8 cellular contexts compared by ENCODE assay signal in genomic region chr11:450809-451451, GRCh38. TPM values are rescaled to one million over a fixed set of nuclear protein-coding genes. Genes with fewer than 3 reads are reported as not detected.
DNase-seq lines count a peak whose midpoint lies in the region; ATAC-seq and TF ChIP-seq lines count a peak whose summit lies in the region.

No MANE protein-coding gene starts in this region.

- no peak for TF ChIP-seq POLR2A in lower leg skin (IDR thresholded peaks at IDR 0.05)

- peak; percentile 32 for DNase-seq in Caki2 (ENCODE audit: low read depth)
- peak; percentile 64 for DNase-seq in HCEC 1CT
- DNase-seq in NCI-H2227 treated with DMSO at 0.1 percent for 48 hours (lab: John Stamatoyannopoulos, UW) = peak; percentile 53
- DNase-seq in activated CD4-positive, alpha-beta T cell treated with anti-CD3 and anti-CD28 coated beads, Interleukin-2, amount 50 U/mL, for 4 hours = peak; percentile 81
- DNase-seq in dermis blood vessel endothelial cell = peak; percentile 88
- peak; percentile 69 to 93 for DNase-seq in lower leg skin (ENCODE audit: low spot score in 2 of 2)
- DNase-seq in stimulated activated CD4-positive, alpha-beta T cell treated with anti-CD3 and anti-CD28 coated beads, TNF-alpha, amount 100 ng/mL, for 1 hour (ENCODE audit: low read depth in 3 of 3, low spot score in 1 of 3) = peak; percentile 56 to 59 (median 57)

- WGBS in lower leg skin, 2 donors = 3% methylated on average over 31 to 38 of the region's 46 CpGs

- TF ChIP-seq CTCF in lower leg skin (IDR thresholded peaks at IDR 0.05) = no peak

- intact Hi-C loops in lower leg skin (cut with DNase I; ENCODE audit: low total_unique reads) = no loop called here

- ATAC-seq in HG03097 (IDR thresholded peaks at IDR 0.05; ENCODE audit: low FRiP score, unreplicated experiment) = no peak

- in situ Hi-C loops in Caki2 (cut with HindIII; ENCODE audit: low pct_unique_long_range_greater_than_20kb, low sequenced_read_pairs) = no loop called here

- H3K4me3 ChIP-seq in lower leg skin (ENCODE audit: low read depth, poor library complexity, severe bottlenecking) = peak overlapping the region; percentile 80

RNA-seq across cellular contexts. Expression of gene PTDSS2, which starts 0.9 kb away (rescaled TPM):
- total RNA-seq in Caki2 (2014; rRNA removed; shearing (Covaris generic); ENCODE audit: low replicate concordance) = 36.9 and 50.2 TPM in 2 replicates
- 34.5 and 50.2 TPM in 2 replicates for total RNA-seq in dermis blood vessel endothelial cell
- total RNA-seq in lower leg skin = 100 to 1,000 TPM in 1 of 4 donors, 10 to 100 TPM in 3; 35.0 to 108 (median 38.7) TPM

RNA-seq across cellular contexts. Expression of gene ANO9, which starts 9.1 kb away (rescaled TPM):
- total RNA-seq in Caki2 (2014; rRNA removed; shearing (Covaris generic); ENCODE audit: low replicate concordance) = not detected in 2 replicates
- 0.42 and 10.7 TPM in 2 replicates for total RNA-seq in dermis blood vessel endothelial cell
- total RNA-seq in lower leg skin = 100 to 1,000 TPM in 2 of 4 donors, 10 to 100 TPM in 2; 55.7 to 116 (median 92.1) TPM

RNA-seq across cellular contexts. Expression of gene SIGIRR, which starts 36.1 kb away (rescaled TPM):
- 66.9 and 103 TPM in 2 replicates for total RNA-seq in Caki2 (2014; rRNA removed; shearing (Covaris generic); ENCODE audit: low replicate concordance)
- 43.2 and 52.2 TPM in 2 replicates for total RNA-seq in dermis blood vessel endothelial cell
- 10 to 100 TPM; 15.1 to 23.2 (median 19.0) TPM for total RNA-seq in lower leg skin

RNA-seq across cellular contexts. Expression of gene RNH1, which starts 56.1 kb away (rescaled TPM):
- 271 and 316 TPM in 2 replicates for total RNA-seq in Caki2 (2014; rRNA removed; shearing (Covaris generic); ENCODE audit: low replicate concordance)
- total RNA-seq in dermis blood vessel endothelial cell (257 and 310 TPM in 2 replicates), lower leg skin (100 to 1,000 TPM; 419 to 465 (median 446) TPM)

RNA-seq across cellular contexts. Expression of gene PKP3, which starts 56.9 kb away (rescaled TPM):
- total RNA-seq in Caki2 (2014; rRNA removed; shearing (Covaris generic); ENCODE audit: low replicate concordance) = 70.7 and 103 TPM in 2 replicates
- total RNA-seq in dermis blood vessel endothelial cell = 0.09 and 0.68 TPM in 2 replicates
- total RNA-seq in lower leg skin = 100 to 1,000 TPM; 612 to 880 (median 754) TPM

Comparison
In these comparisons a context has a peak if more than half of its experiments do, and no peak if none do; other contexts are left out.
1. DNase-seq: peak in every context shown above with its lines; median percentile 88 in dermis blood vessel endothelial cell; 81 in activated CD4-positive, alpha-beta T cell treated with anti-CD3 and anti-CD28 coated beads, Interleukin-2, amount 50 U/mL, for 4 hours; 81 in lower leg skin; 64 in HCEC 1CT; 57 in stimulated activated CD4-positive, alpha-beta T cell treated with anti-CD3 and anti-CD28 coated beads, TNF-alpha, amount 100 ng/mL, for 1 hour; 53 in NCI-H2227 treated with DMSO at 0.1 percent for 48 hours; 32 in Caki2.